Comparison of ENCODE assay signal across 8 cellular contexts in genomic region chr5:100902406-100903035, GRCh38. TPM values are rescaled to one million over a fixed set of nuclear protein-coding genes. Genes with fewer than 3 reads are reported as not detected.
DNase-seq lines count a peak whose midpoint lies in the region; ATAC-seq and TF ChIP-seq lines count a peak whose summit lies in the region.

No MANE protein-coding gene starts in this region.

- no peaks in the 10 kb centered on the region for H3K36me3 ChIP-seq in duodenal mucosa (ENCODE audit: control insufficient read depth in 1 of 2, insufficient read depth in 2 of 2, low read length in 2 of 2)
- H3K36me3 ChIP-seq in mucosa of rectum (ENCODE audit: control insufficient read depth in 2 of 2, insufficient read depth in 2 of 2, low read length in 2 of 2), result no peaks in the 10 kb centered on the region

- H3K27ac ChIP-seq in duodenal mucosa (ENCODE audit: low read depth, low read length) (peak overlapping the region; percentile 73), mucosa of rectum (ENCODE audit: low read depth in 2 of 2, low read length in 2 of 2) (peak overlapping the region; percentile 63 to 86)

- H3K4me1 Mint-ChIP-seq in T-helper 1 cell treated with Interleukin-12 subunit alpha and Interleukin-12 subunit beta and Interleukin-4 antibody, amounts not matched to agents 30 μg/mL and 1 μg/mL, for 36 hours (ENCODE audit: low read depth), result peaks cover 37% of the 10 kb centered on the region
- peaks cover 19% of the 10 kb centered on the region for H3K4me1 Mint-ChIP-seq in type B pancreatic cell (ENCODE audit: unreplicated experiment)

- H3K27me3 Mint-ChIP-seq in T-helper 1 cell treated with Interleukin-12 subunit alpha and Interleukin-12 subunit beta and Interleukin-4 antibody, amounts not matched to agents 30 μg/mL and 1 μg/mL, for 36 hours (ENCODE audit: low read depth), result no peaks in the 10 kb centered on the region
- H3K27me3 Mint-ChIP-seq in type B pancreatic cell, result peaks cover 56% of the 10 kb centered on the region

- TF ChIP-seq CTCF in type B pancreatic cell (conservative IDR thresholded peaks at IDR 0.05), result no peak

- no peaks in the 10 kb centered on the region for H3K9me3 Mint-ChIP-seq in T-helper 1 cell treated with Interleukin-12 subunit alpha and Interleukin-12 subunit beta and Interleukin-4 antibody, amounts not matched to agents 30 μg/mL and 1 μg/mL, for 36 hours
- H3K9me3 Mint-ChIP-seq in type B pancreatic cell, result no peaks in the 10 kb centered on the region

- H3K9me3 ChIP-seq in duodenal mucosa (ENCODE audit: control insufficient read depth in 1 of 2, low read length in 2 of 2), result no peaks in the 10 kb centered on the region
- H3K9me3 ChIP-seq in mucosa of rectum (ENCODE audit: control insufficient read depth in 2 of 2, low read length in 2 of 2), result no peaks in the 10 kb centered on the region

- H3K9ac ChIP-seq in duodenal mucosa (ENCODE audit: low read depth in 1 of 2, low read length in 2 of 2) (peak overlapping the region; percentile 33 to 70), mucosa of rectum (ENCODE audit: low read depth in 1 of 2, low read length in 2 of 2) (peak overlapping the region; percentile 33 to 72)

- peak overlapping the region; percentile 99 for H3K4me3 Mint-ChIP-seq in T-helper 1 cell treated with Interleukin-12 subunit alpha and Interleukin-12 subunit beta and Interleukin-4 antibody, amounts not matched to agents 30 μg/mL and 1 μg/mL, for 36 hours
- peak overlapping the region; percentile 91 for H3K4me3 Mint-ChIP-seq in type B pancreatic cell

- DNase-seq in NCI-H82 (lab: John Stamatoyannopoulos, UW) (peak; percentile 30), NCI-H82 treated with DMSO at 0.1 percent for 48 hours (lab: John Stamatoyannopoulos, UW; ENCODE audit: unreplicated experiment) (no peak), type B pancreatic cell (ENCODE audit: extremely low spot score, unreplicated experiment) (no peak), left lobe of liver (ENCODE audit: low spot score) (no peak)

- H3K36me3 Mint-ChIP-seq in T-helper 1 cell treated with Interleukin-12 subunit alpha and Interleukin-12 subunit beta and Interleukin-4 antibody, amounts not matched to agents 30 μg/mL and 1 μg/mL, for 36 hours (ENCODE audit: low read depth), result peaks cover 23% of the 10 kb centered on the region
- peaks cover 4% of the 10 kb centered on the region for H3K36me3 Mint-ChIP-seq in type B pancreatic cell

- ATAC-seq in left lobe of liver (no peak), HG02852 (IDR thresholded peaks at IDR 0.05; ENCODE audit: unreplicated experiment) (no peak)

- H3K27me3 ChIP-seq in duodenal mucosa (ENCODE audit: control insufficient read depth in 1 of 2, insufficient read depth in 2 of 2, low read length in 2 of 2), result peaks cover 0 to 6% of the 10 kb centered on the region in 2 donors
- H3K27me3 ChIP-seq in mucosa of rectum (ENCODE audit: control insufficient read depth in 2 of 2, insufficient read depth in 2 of 2, low read length in 2 of 2), result peaks cover 7 to 10% of the 10 kb centered on the region in 2 donors

- peak overlapping the region; percentile 98 for H3K27ac Mint-ChIP-seq in T-helper 1 cell treated with Interleukin-12 subunit alpha and Interleukin-12 subunit beta and Interleukin-4 antibody, amounts not matched to agents 30 μg/mL and 1 μg/mL, for 36 hours
- H3K27ac Mint-ChIP-seq in type B pancreatic cell, result peak overlapping the region; percentile 81

- peak overlapping the region; percentile 55 to 82 for H3K4me3 ChIP-seq in duodenal mucosa (ENCODE audit: low read depth in 1 of 2, low read length in 2 of 2)
- H3K4me3 ChIP-seq in mucosa of rectum (ENCODE audit: low read length in 2 of 2), result peak overlapping the region; percentile 59 to 90

- H3K4me1 ChIP-seq in duodenal mucosa (ENCODE audit: control insufficient read depth in 1 of 2, insufficient read depth in 2 of 2, low read length in 2 of 2), result peaks cover 0 to 6% of the 10 kb centered on the region in 2 donors
- peaks cover 0 to 3% of the 10 kb centered on the region in 2 donors for H3K4me1 ChIP-seq in mucosa of rectum (ENCODE audit: control insufficient read depth in 2 of 2, insufficient read depth in 2 of 2, low read length in 2 of 2)

RNA-seq across cellular contexts. Expression of gene ST8SIA4, which starts 0.6 kb away (rescaled TPM):
- total RNA-seq in type B pancreatic cell (ENCODE audit: low replicate concordance) (18.0 and 21.4 TPM in 2 replicates), left lobe of liver (1.7 TPM)
